In genomic region chr5:131263648-131264452, GRCh38 we compare ENCODE assay signal across 8 cellular contexts. TPM values are rescaled to one million over a fixed set of nuclear protein-coding genes. Genes with fewer than 3 reads are reported as not detected.
DNase-seq lines count a peak whose midpoint lies in the region; ATAC-seq and TF ChIP-seq lines count a peak whose summit lies in the region.

TSS of gene CDC42SE2 (plus strand) at chr5:131264053. CDS start at chr5:131359494, 95,441 bp downstream.

- ATAC-seq in GM19395 (IDR thresholded peaks at IDR 0.05; ENCODE audit: unreplicated experiment) (peak; percentile 77), HG03558 (IDR thresholded peaks at IDR 0.05; ENCODE audit: extremely low read depth, unreplicated experiment) (peak; percentile 59)

- intact Hi-C loops in CD4-positive, alpha-beta memory T cell (cut with micrococcal nuclease), result loop anchor here (1.0 to 10.0 kb wide), 7 partner anchors 8 to 531 kb away; partner anchors contain the start of genes FNIP1 and LYRM7

- peaks cover 63% of the 10 kb centered on the region for H3K4me1 ChIP-seq in CD4-positive, alpha-beta memory T cell (ENCODE audit: insufficient read depth, low read length)
- H3K4me1 ChIP-seq in endodermal cell (ENCODE audit: control insufficient read depth, insufficient read depth, low read length) (no peaks in the 10 kb centered on the region), mesodermal cell (ENCODE audit: control insufficient read depth, insufficient read depth, low read length, poor library complexity, severe bottlenecking) (peaks cover 5% of the 10 kb centered on the region)

- H3K9ac ChIP-seq in endodermal cell (ENCODE audit: extremely low read depth, low read length, poor library complexity, severe bottlenecking), result peak within 1 kb of the TSS; percentile 82

- peak within 1 kb of the TSS; percentile 92 to 98 (median 97) for H3K27ac Mint-ChIP-seq in CD4-positive, alpha-beta memory T cell
- H3K27ac Mint-ChIP-seq in endodermal cell, result peak within 1 kb of the TSS; percentile 98

- peak; percentile 84 to 93 (median 90) for DNase-seq in CD4-positive, alpha-beta memory T cell
- peak; percentile 82 to 93 for DNase-seq in NOMO-1 (lab: John Stamatoyannopoulos, UW; ENCODE audit: unreplicated experiment in 2 of 2)
- peak; percentile 49 for DNase-seq in activated CD8-positive, alpha-beta memory T cell treated with anti-CD3 and anti-CD28 coated beads, Interleukin-2, amount 50 U/mL, for 24 hours (ENCODE audit: extremely low read depth)
- peak; percentile 93 for DNase-seq in endodermal cell
- DNase-seq in stimulated activated CD8-positive, alpha-beta memory T cell treated with anti-CD3 and anti-CD28 coated beads, Interleukin-15, amount 100 ng/mL, for 4 hours (ENCODE audit: low read depth in 2 of 2), result peak; percentile 58 to 83

- WGBS in endodermal cell (ENCODE audit: insufficient coverage in 1 of 2, insufficient read length in 1 of 2), 2 experiments, result 0 to 2% methylated on average over 17 to 97 of the region's 97 CpGs
- WGBS in mesodermal cell (ENCODE audit: insufficient coverage in 2 of 2), 2 experiments, result 0 to 1% methylated on average over 63 to 66 of the region's 97 CpGs

- CTCF ChIA-PET in CD4-positive, alpha-beta memory T cell (lab: Charles Lee; ENCODE audit: partially characterized antibody), result interaction anchor here (0.9 to 5.9 kb wide), 23 partner anchors 7 to 151 kb away, joined by 3 to 68 read pairs (median 10); partner anchors contain the start of gene HINT1

- H3K36me3 Mint-ChIP-seq in CD4-positive, alpha-beta memory T cell, result peaks cover 11 to 40% of the 10 kb centered on the region in 2 donors
- H3K36me3 Mint-ChIP-seq in endodermal cell (ENCODE audit: low read depth), result peaks cover 4% of the 10 kb centered on the region

- POLR2A ChIA-PET in CD4-positive, alpha-beta memory T cell (lab: Charles Lee; ENCODE audit: partially characterized antibody), result interaction anchor here (0.6 to 30.3 kb wide), 44 partner anchors 4 to 194 kb away, joined by 3 to 1078 read pairs (median 6); partner anchors contain the start of genes CDC42SE2 and HINT1

- H3K27me3 ChIP-seq in CD4-positive, alpha-beta memory T cell (ENCODE audit: insufficient read depth, low read length), result no peaks in the 10 kb centered on the region
- H3K27me3 ChIP-seq in endodermal cell (ENCODE audit: control insufficient read depth, insufficient read depth, low read length, poor library complexity, severe bottlenecking), result no peaks in the 10 kb centered on the region

- peak within 1 kb of the TSS; percentile 91 to 95 (median 94) for H3K4me3 Mint-ChIP-seq in CD4-positive, alpha-beta memory T cell
- peak within 1 kb of the TSS; percentile 90 for H3K4me3 Mint-ChIP-seq in endodermal cell

- no peaks in the 10 kb centered on the region for H3K9me3 ChIP-seq in CD4-positive, alpha-beta memory T cell (ENCODE audit: control insufficient read depth in 1 of 2, low read length in 2 of 2)
- H3K9me3 ChIP-seq in endodermal cell (ENCODE audit: control insufficient read depth, low read length), result no peaks in the 10 kb centered on the region
- H3K9me3 ChIP-seq in mesodermal cell (ENCODE audit: control insufficient read depth, low read length), result no peaks in the 10 kb centered on the region

- H3K4me1 Mint-ChIP-seq in CD4-positive, alpha-beta memory T cell, result peaks cover 23 to 63% (median 43%) of the 10 kb centered on the region in 4 donors
- H3K4me1 Mint-ChIP-seq in endodermal cell, result peaks cover 12% of the 10 kb centered on the region

- peak within 1 kb of the TSS; percentile 96 for H3K27ac ChIP-seq in CD4-positive, alpha-beta memory T cell (ENCODE audit: low read depth, low read length)
- H3K27ac ChIP-seq in endodermal cell (ENCODE audit: low read depth, low read length) (peak within 1 kb of the TSS; percentile 89), mesodermal cell (ENCODE audit: low read depth, low read length, severe bottlenecking) (peak within 1 kb of the TSS; percentile 87)

- no peaks in the 10 kb centered on the region for H3K9me3 Mint-ChIP-seq in CD4-positive, alpha-beta memory T cell
- H3K9me3 Mint-ChIP-seq in endodermal cell, result no peaks in the 10 kb centered on the region

- TF ChIP-seq CTCF in endodermal cell (conservative IDR thresholded peaks at IDR 0.05), result no peak

- H3K27me3 Mint-ChIP-seq in CD4-positive, alpha-beta memory T cell, result no peaks in the 10 kb centered on the region
- H3K27me3 Mint-ChIP-seq in endodermal cell (ENCODE audit: insufficient read depth), result no peaks in the 10 kb centered on the region

- H3K36me3 ChIP-seq in CD4-positive, alpha-beta memory T cell (ENCODE audit: insufficient read depth, low read length), result no peaks in the 10 kb centered on the region
- no peaks in the 10 kb centered on the region for H3K36me3 ChIP-seq in endodermal cell (ENCODE audit: control insufficient read depth, insufficient read depth, low read length)
- H3K36me3 ChIP-seq in mesodermal cell (ENCODE audit: control insufficient read depth, insufficient read depth, low read length), result no peaks in the 10 kb centered on the region

- H3K4me3 ChIP-seq in CD4-positive, alpha-beta memory T cell (ENCODE audit: low read length in 2 of 2), result peak within 1 kb of the TSS; percentile 97 to 99
- peak within 1 kb of the TSS; percentile 85 for H3K4me3 ChIP-seq in endodermal cell (ENCODE audit: low read length)
- peak within 1 kb of the TSS; percentile 79 for H3K4me3 ChIP-seq in mesodermal cell (ENCODE audit: extremely low read depth, insufficient read depth, low read length, poor library complexity, severe bottlenecking)

RNA-seq across cellular contexts. Expression of gene CDC42SE2, which starts in this region (rescaled TPM):
- total RNA-seq in CD4-positive, alpha-beta memory T cell, result 100 to 1,000 TPM; 298 to 316 TPM
- 100 to 1,000 TPM; 414 to 773 TPM for polyA plus RNA-seq in CD4-positive, alpha-beta memory T cell
- 10 to 100 TPM; 28.6 to 36.4 TPM for total RNA-seq in endodermal cell
- polyA plus RNA-seq in endodermal cell (2013, experiment 1 of 2), result 29.8 TPM
- polyA plus RNA-seq in endodermal cell (2013, experiment 2 of 2), result 26.4 TPM
- polyA plus RNA-seq in mesodermal cell (2013, experiment 1 of 2), result 17.5 TPM
- polyA plus RNA-seq in mesodermal cell (2013, experiment 2 of 2), result 17.8 TPM

Comparison
In these comparisons a context has a peak if more than half of its experiments do, and no peak if none do; other contexts are left out.
1. Peak in every context shown above with its lines: DNase-seq, ATAC-seq, H3K4me3 ChIP-seq and H3K27ac ChIP-seq.
2. RNA of gene CDC42SE2 (total RNA-seq): 298 to 316 TPM in CD4-positive, alpha-beta memory T cell; 28.6 to 36.4 TPM in endodermal cell; every median in the first group is over 4 times any median in the second.